ENCODE assay signal across 1 cellular context in genomic region chr13:109454167-109454917, GRCh38.
TF ChIP-seq lines count a peak whose summit lies in the region.

No MANE protein-coding gene starts in this region.

TF ChIP-seq in SK-N-SH, 30 proteins besides CTCF, POLR2A, EP300 and RAD21 (continued from another document):
- TF ChIP-seq, protein P1, sequence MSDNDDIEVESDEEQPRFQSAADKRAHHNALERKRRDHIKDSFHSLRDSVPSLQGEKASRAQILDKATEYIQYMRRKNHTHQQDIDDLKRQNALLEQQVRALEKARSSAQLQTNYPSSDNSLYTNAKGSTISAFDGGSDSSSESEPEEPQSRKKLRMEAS (IDR thresholded peaks at IDR 0.05; ENCODE audit: low read depth): no peak
- TF ChIP-seq, protein P2, sequence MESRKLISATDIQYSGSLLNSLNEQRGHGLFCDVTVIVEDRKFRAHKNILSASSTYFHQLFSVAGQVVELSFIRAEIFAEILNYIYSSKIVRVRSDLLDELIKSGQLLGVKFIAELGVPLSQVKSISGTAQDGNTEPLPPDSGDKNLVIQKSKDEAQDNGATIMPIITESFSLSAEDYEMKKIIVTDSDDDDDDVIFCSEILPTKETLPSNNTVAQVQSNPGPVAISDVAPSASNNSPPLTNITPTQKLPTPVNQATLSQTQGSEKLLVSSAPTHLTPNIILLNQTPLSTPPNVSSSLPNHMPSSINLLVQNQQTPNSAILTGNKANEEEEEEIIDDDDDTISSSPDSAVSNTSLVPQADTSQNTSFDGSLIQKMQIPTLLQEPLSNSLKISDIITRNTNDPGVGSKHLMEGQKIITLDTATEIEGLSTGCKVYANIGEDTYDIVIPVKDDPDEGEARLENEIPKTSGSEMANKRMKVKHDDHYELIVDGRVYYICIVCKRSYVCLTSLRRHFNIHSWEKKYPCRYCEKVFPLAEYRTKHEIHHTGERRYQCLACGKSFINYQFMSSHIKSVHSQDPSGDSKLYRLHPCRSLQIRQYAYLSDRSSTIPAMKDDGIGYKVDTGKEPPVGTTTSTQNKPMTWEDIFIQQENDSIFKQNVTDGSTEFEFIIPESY (IDR thresholded peaks at IDR 0.05; ENCODE audit: borderline replicate concordance, low read depth): no peak
- TF ChIP-seq, protein P3, sequence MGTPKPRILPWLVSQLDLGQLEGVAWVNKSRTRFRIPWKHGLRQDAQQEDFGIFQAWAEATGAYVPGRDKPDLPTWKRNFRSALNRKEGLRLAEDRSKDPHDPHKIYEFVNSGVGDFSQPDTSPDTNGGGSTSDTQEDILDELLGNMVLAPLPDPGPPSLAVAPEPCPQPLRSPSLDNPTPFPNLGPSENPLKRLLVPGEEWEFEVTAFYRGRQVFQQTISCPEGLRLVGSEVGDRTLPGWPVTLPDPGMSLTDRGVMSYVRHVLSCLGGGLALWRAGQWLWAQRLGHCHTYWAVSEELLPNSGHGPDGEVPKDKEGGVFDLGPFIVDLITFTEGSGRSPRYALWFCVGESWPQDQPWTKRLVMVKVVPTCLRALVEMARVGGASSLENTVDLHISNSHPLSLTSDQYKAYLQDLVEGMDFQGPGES (IDR thresholded peaks at IDR 0.05; ENCODE audit: low read depth, low read length): no peak
- TF ChIP-seq FOSL2 (IDR thresholded peaks at IDR 0.05; ENCODE audit: borderline replicate concordance, low read depth) (no peak), MEF2A (IDR thresholded peaks at IDR 0.05; ENCODE audit: borderline replicate concordance, low read depth) (no peak), TCF12 (IDR thresholded peaks at IDR 0.05) (no peak), EZH2phosphoT487 (IDR thresholded peaks at IDR 0.05; ENCODE audit: borderline replicate concordance, low read depth) (no peak)
TF ChIP-seq in SK-N-SH: peak in this region for 0.
